8 cellular contexts compared by ENCODE assay signal in genomic region chr14:102777711-102778615, GRCh38. TPM values are rescaled to one million over a fixed set of nuclear protein-coding genes. Genes with fewer than 3 reads are reported as not detected.
DNase-seq lines count a peak whose midpoint lies in the region; ATAC-seq, FAIRE-seq and TF ChIP-seq lines count a peak whose summit lies in the region.

No MANE protein-coding gene starts in this region.

- H3K27me3 ChIP-seq in H9 (ENCODE audit: insufficient read depth, low read length) (peaks cover 5% of the 10 kb centered on the region; the same call in 1 of the 2 replicates), astrocyte (ENCODE audit: insufficient read depth, low read length) (no peaks in the 10 kb centered on the region), hepatocyte (no peaks in the 10 kb centered on the region), sigmoid colon (no peaks in the 10 kb centered on the region)

- H3K79me2 ChIP-seq in H9 (ENCODE audit: insufficient read depth, low read length), result no peaks in the 10 kb centered on the region; the same call in 1 of the 2 replicates
- H3K79me2 ChIP-seq in astrocyte (ENCODE audit: insufficient read depth, low read length), result peaks cover 49% of the 10 kb centered on the region
- peaks cover 44% of the 10 kb centered on the region for H3K79me2 ChIP-seq in hepatocyte

- no peak overlapping the region for H2BK12ac ChIP-seq in H9 (ENCODE audit: insufficient read length, low read depth, low read length)

- TF ChIP-seq POLR2A in sigmoid colon (IDR thresholded peaks at IDR 0.05), result no peak

- H3K27me3 Mint-ChIP-seq in H9 (ENCODE audit: low read depth) (peaks cover 17% of the 10 kb centered on the region), astrocyte (ENCODE audit: low read depth, unreplicated experiment) (no peaks in the 10 kb centered on the region)

- H2AFZ ChIP-seq in H9 (ENCODE audit: low read length), result no peak overlapping the region
- peak overlapping the region; percentile 54 for H2AFZ ChIP-seq in astrocyte (ENCODE audit: low read depth, low read length)
- H2AFZ ChIP-seq in hepatocyte, result peak overlapping the region; percentile 45

- peak overlapping the region; percentile 62 for H3K23ac ChIP-seq in H9 (ENCODE audit: insufficient read length, low read depth, low read length)

- H3K18ac ChIP-seq in H9 (ENCODE audit: insufficient read length, low read depth, low read length), result no peak overlapping the region

- H3K79me1 ChIP-seq in H9 (ENCODE audit: insufficient read depth, low read depth, low read length, poor library complexity, severe bottlenecking), result no peaks in the 10 kb centered on the region

- no peak overlapping the region for H2BK20ac ChIP-seq in H9 (ENCODE audit: low read depth, low read length, poor library complexity, severe bottlenecking)

- no peaks in the 10 kb centered on the region for H3K9me2 ChIP-seq in hepatocyte (replicated peaks; ENCODE audit: insufficient read depth)

- no peaks in the 10 kb centered on the region for H4K20me1 ChIP-seq in H9 (ENCODE audit: control insufficient read depth, insufficient read depth, insufficient read length)
- peaks cover 45% of the 10 kb centered on the region for H4K20me1 ChIP-seq in astrocyte (ENCODE audit: insufficient read depth, low read length)
- H4K20me1 ChIP-seq in hepatocyte (ENCODE audit: insufficient read depth, poor library complexity, severe bottlenecking), result peaks cover 3% of the 10 kb centered on the region

- DNase-seq in GM03348 (ENCODE audit: low spot score) (peak; percentile 84), H9 (peak; percentile 27), NCI-H69 (lab: John Stamatoyannopoulos, UW) (peak; percentile 63), astrocyte (ENCODE audit: low read depth) (peak; percentile 47), hepatocyte (ENCODE audit: low spot score) (peak; percentile 37), sigmoid colon (no peak), NCI-H2196 (lab: John Stamatoyannopoulos, UW; ENCODE audit: unreplicated experiment) (no peak)

- H3K4ac ChIP-seq in H9 (ENCODE audit: low read depth, low read length), result no peak overlapping the region

- H2BK120ac ChIP-seq in H9 (ENCODE audit: low read depth, low read length, poor library complexity, severe bottlenecking), result no peak overlapping the region

- H3K4me1 ChIP-seq in H9 (ENCODE audit: insufficient read depth, low read length) (peaks cover 5% of the 10 kb centered on the region; the same call in 1 of the 2 replicates), astrocyte (ENCODE audit: insufficient read depth, low read length) (peaks cover 32% of the 10 kb centered on the region), hepatocyte (ENCODE audit: insufficient read depth) (peaks cover 12% of the 10 kb centered on the region), sigmoid colon (peaks cover 0 to 35% (median 11%) of the 10 kb centered on the region in 4 donors)

- no peak for ATAC-seq in HG03460 (IDR thresholded peaks at IDR 0.05; ENCODE audit: unreplicated experiment)

- no peak overlapping the region for H2BK5ac ChIP-seq in H9 (ENCODE audit: insufficient read length, low read length)

- FAIRE-seq in astrocyte (lab: Jason Lieb, UNC), result no peak

- no peak for TF ChIP-seq EP300 in sigmoid colon (IDR thresholded peaks at IDR 0.05)

- H3K4me3 ChIP-seq in astrocyte (ENCODE audit: insufficient read depth, low read depth, low read length), result peak overlapping the region; percentile 81
- peak overlapping the region; percentile 95 for H3K4me3 ChIP-seq in hepatocyte
- peak overlapping the region; percentile 39 to 92 (median 80) for H3K4me3 ChIP-seq in sigmoid colon

- H3K36me3 ChIP-seq in astrocyte (ENCODE audit: insufficient read depth, low read length), result no peaks in the 10 kb centered on the region
- no peaks in the 10 kb centered on the region for H3K36me3 ChIP-seq in hepatocyte (replicated peaks; ENCODE audit: insufficient read depth, low read depth)
- no peaks in the 10 kb centered on the region for H3K36me3 ChIP-seq in sigmoid colon

- H3K14ac ChIP-seq in H9 (ENCODE audit: insufficient read depth, low read length), result no peak overlapping the region

- H3K36me3 Mint-ChIP-seq in H9 (ENCODE audit: insufficient read depth in 1 of 3, low read depth in 3 of 3) (no peaks in the 10 kb centered on the region), astrocyte (ENCODE audit: low read depth, unreplicated experiment) (no peaks in the 10 kb centered on the region)

- intact Hi-C loops in sigmoid colon (cut with DNase I), result loop anchor here (5.0 to 10.0 kb wide), 4 partner anchors 77 to 256 kb away; no protein-coding TSS in a partner anchor

- H3K23me2 ChIP-seq in H9 (ENCODE audit: insufficient read length, low read depth, low read length, poor library complexity, severe bottlenecking), result peaks cover 11% of the 10 kb centered on the region

- H3K27ac Mint-ChIP-seq in H9, result no peak overlapping the region
- peak overlapping the region; percentile 15 for H3K27ac Mint-ChIP-seq in astrocyte (ENCODE audit: unreplicated experiment)

- TF ChIP-seq CTCF in H9 (conservative IDR thresholded peaks at IDR 0.05) (no peak), astrocyte (IDR thresholded peaks at IDR 0.05; ENCODE audit: insufficient read depth, low read depth, low read length) (no peak), hepatocyte (IDR thresholded peaks at IDR 0.05; ENCODE audit: poor library complexity) (no peak), sigmoid colon (IDR thresholded peaks at IDR 0.05) (no peak)

- no peak overlapping the region for H3T11ph ChIP-seq in H9 (ENCODE audit: low read length)

- no peak overlapping the region for H4K8ac ChIP-seq in H9 (replicated peaks; ENCODE audit: insufficient read length, low read depth, low read length)

- no CpG with 5 or more reads among the region's 112 CpGs for WGBS in H9 (ENCODE audit: extremely low coverage, insufficient read length, low lambda C conversion rate)
- 2% methylated on average over 60 of the region's 112 CpGs for WGBS in hepatocyte (ENCODE audit: low lambda C conversion rate, missing lambda C conversion rate)
- 1% methylated on average over 112 of the region's 112 CpGs for WGBS in sigmoid colon, 2 donors

- H3K27ac ChIP-seq in H9 (ENCODE audit: insufficient read length, low read depth, low read length), result no peak overlapping the region
- H3K27ac ChIP-seq in astrocyte (ENCODE audit: low read depth, low read length), result peak overlapping the region; percentile 59
- peak overlapping the region; percentile 91 for H3K27ac ChIP-seq in hepatocyte
- H3K27ac ChIP-seq in sigmoid colon, result peak overlapping the region; percentile 86 to 95 (median 90)

- H2AK5ac ChIP-seq in H9 (ENCODE audit: insufficient read length, low read length), result no peak overlapping the region

- H3K4me2 ChIP-seq in H9 (ENCODE audit: insufficient read depth, insufficient read length, low read length), result peak overlapping the region; percentile 90
- peak overlapping the region; percentile 94 for H3K4me2 ChIP-seq in astrocyte (ENCODE audit: low read length)
- peak overlapping the region; percentile 80 for H3K4me2 ChIP-seq in hepatocyte

- H3K9me3 ChIP-seq in H9 (ENCODE audit: control insufficient read depth, low read depth, low read length) (no peaks in the 10 kb centered on the region), astrocyte (ENCODE audit: insufficient read depth, low read depth, low read length) (no peaks in the 10 kb centered on the region), hepatocyte (ENCODE audit: low read depth) (no peaks in the 10 kb centered on the region), sigmoid colon (no peaks in the 10 kb centered on the region)

- H3K9ac ChIP-seq in H9 (ENCODE audit: extremely low read depth, insufficient read length, low read length) (peak overlapping the region; percentile 32), astrocyte (ENCODE audit: low read length) (peak overlapping the region; percentile 86)

- H3K4me1 Mint-ChIP-seq in H9, result peaks cover 35 to 36% of the 10 kb centered on the region in 2 experiments
- peaks cover 22% of the 10 kb centered on the region for H3K4me1 Mint-ChIP-seq in astrocyte (ENCODE audit: low read depth, unreplicated experiment)

- no peak overlapping the region for H2BK15ac ChIP-seq in H9 (ENCODE audit: low read depth, low read length)

- H4K5ac ChIP-seq in H9 (ENCODE audit: insufficient read length, low read depth, low read length), result no peak overlapping the region

- H3K4me3 Mint-ChIP-seq in H9 (peak overlapping the region; percentile 63 to 78), astrocyte (ENCODE audit: unreplicated experiment) (peak overlapping the region; percentile 83)

- H3K9me3 Mint-ChIP-seq in H9 (no peaks in the 10 kb centered on the region; a peak in 1 of 5 replicates), astrocyte (ENCODE audit: unreplicated experiment) (no peaks in the 10 kb centered on the region)

- no peak overlapping the region for H4K91ac ChIP-seq in H9 (ENCODE audit: insufficient read length, low read depth, low read length)

- no peak overlapping the region for H3K56ac ChIP-seq in H9 (ENCODE audit: insufficient read length, low read depth, low read length)

RNA-seq across cellular contexts. Expression of gene TRAF3, which starts 0.7 kb away (rescaled TPM):
- total RNA-seq in H9 (2021) (9.6 TPM in 2 replicates), astrocyte (25.3 and 25.9 TPM in 2 replicates), hepatocyte (13.7 and 15.8 TPM in 2 replicates), sigmoid colon (10 to 100 TPM in 3 of 4 donors, 1 to 10 TPM in 1; 9.5 to 16.1 (median 13.3) TPM)
- polyA plus RNA-seq in hepatocyte (4.4 and 8.0 TPM in 2 replicates), sigmoid colon (10 to 100 TPM; 10.8 to 18.6 (median 12.3) TPM)

Comparison
In these comparisons a context has a peak if more than half of its experiments do, and no peak if none do; other contexts are left out.
1. DNase-seq: peak in GM03348 (single experiment), H9 (single experiment), NCI-H69 (single experiment), astrocyte (single experiment) and hepatocyte (single experiment); none in sigmoid colon (single experiment) and NCI-H2196 (single experiment).
2. Peak in every context shown above with its lines, with median percentiles within 50 percentile points of each other: H3K4me2 ChIP-seq and H3K4me3 ChIP-seq.